12 cellular contexts compared by ENCODE assay signal in the genomic region with DNA sequence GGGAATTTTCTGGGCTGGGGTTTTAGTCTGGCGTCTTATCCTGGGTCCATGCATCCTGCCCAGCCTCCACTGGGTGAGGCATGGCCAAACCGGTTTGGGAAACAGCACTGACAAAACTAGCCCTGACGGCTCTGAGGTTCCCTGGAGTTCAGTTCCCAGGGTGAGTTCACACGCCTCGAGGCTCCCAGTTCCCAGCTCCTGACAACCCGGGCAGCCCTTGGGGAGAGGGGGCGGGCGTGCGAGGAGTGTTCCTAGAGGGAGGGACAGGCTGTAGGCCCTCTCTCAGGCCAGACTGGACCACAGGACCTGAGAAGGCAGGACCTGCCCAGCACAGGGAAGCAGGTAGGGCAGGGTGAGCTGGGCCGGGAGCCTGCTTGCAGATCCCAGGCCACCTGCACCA.
DNase-seq lines count a peak whose midpoint lies in the region; ATAC-seq and TF ChIP-seq lines count a peak whose summit lies in the region.
"Had no signal": no experiment of that assay in that cellular context is flagged by ENCODE, and none has a peak within 500 bp of the region (broad histone marks: within the 10 kb centered on the region; RNA-seq: fewer than 3 reads in every experiment).

No MANE protein-coding gene starts in this region.

- H3K36me3 ChIP-seq in lower lobe of right lung, result peaks cover 30% of the 10 kb centered on the region
- no peaks in the 10 kb centered on the region for H3K36me3 ChIP-seq in thyroid gland

- H3K9me3 Mint-ChIP-seq in dendritic cell treated with granulocyte-macrophage colony-stimulating factor and Interleukin-4, amounts not matched to agents 40 ng/mL and 50 ng/mL, for 4 days, result no peaks in the 10 kb centered on the region

- intact Hi-C loops in dendritic cell treated with granulocyte-macrophage colony-stimulating factor and Interleukin-4, amounts not matched to agents 40 ng/mL and 50 ng/mL, for 4 days (cut with micrococcal nuclease), result no loop called here
- intact Hi-C loops in lower lobe of right lung (cut with DNase I), result no loop called here
- intact Hi-C loops in thyroid gland (cut with DNase I), result no loop called here

- no peaks in the 10 kb centered on the region for H3K27me3 ChIP-seq in lower lobe of right lung (ENCODE audit: low read depth)
- H3K27me3 ChIP-seq in thyroid gland, result no peaks in the 10 kb centered on the region

- no peak for TF ChIP-seq POLR2A in thyroid gland (IDR thresholded peaks at IDR 0.05)

- H3K27ac ChIP-seq in lower lobe of right lung (peak overlapping the region; percentile 88), thyroid gland (peak overlapping the region; percentile 9 to 54 (median 45))

- DNase-seq in HT-29 (ENCODE audit: low spot score) (peak; percentile 16), lower lobe of right lung (no peak), thyroid gland (peak; percentile 56 to 74), A172 (ENCODE audit: low spot score) (no peak)
- DNase-seq in effector CD4-positive, alpha-beta T cell, result no peak
- DNase-seq: DND-41, NCI-H187 had no signal

- H3K4me3 Mint-ChIP-seq in dendritic cell treated with granulocyte-macrophage colony-stimulating factor and Interleukin-4, amounts not matched to agents 40 ng/mL and 50 ng/mL, for 4 days, result no peak overlapping the region
- H3K4me3 Mint-ChIP-seq: activated naive CD8-positive, alpha-beta T cell had no signal

- H3K4me1 ChIP-seq in lower lobe of right lung (peaks cover 91% of the 10 kb centered on the region), thyroid gland (peaks cover 37 to 87% of the 10 kb centered on the region in 2 donors)

- H3K4me3 ChIP-seq in lower lobe of right lung, result no peak overlapping the region
- H3K4me3 ChIP-seq in thyroid gland (replicated peaks in 1 of 3), result no peak overlapping the region

- no peaks in the 10 kb centered on the region for H3K27me3 Mint-ChIP-seq in dendritic cell treated with granulocyte-macrophage colony-stimulating factor and Interleukin-4, amounts not matched to agents 40 ng/mL and 50 ng/mL, for 4 days
- H3K27me3 Mint-ChIP-seq: activated naive CD8-positive, alpha-beta T cell had no signal

- peaks cover 84% of the 10 kb centered on the region for H3K36me3 Mint-ChIP-seq in dendritic cell treated with granulocyte-macrophage colony-stimulating factor and Interleukin-4, amounts not matched to agents 40 ng/mL and 50 ng/mL, for 4 days (ENCODE audit: low read depth)
- H3K36me3 Mint-ChIP-seq: activated naive CD8-positive, alpha-beta T cell had no signal

- H3K9me3 ChIP-seq in lower lobe of right lung, result no peaks in the 10 kb centered on the region
- no peaks in the 10 kb centered on the region for H3K9me3 ChIP-seq in thyroid gland

- peak overlapping the region; percentile 91 for H3K27ac Mint-ChIP-seq in dendritic cell treated with granulocyte-macrophage colony-stimulating factor and Interleukin-4, amounts not matched to agents 40 ng/mL and 50 ng/mL, for 4 days
- H3K27ac Mint-ChIP-seq: activated naive CD8-positive, alpha-beta T cell had no signal

- H3K4me1 Mint-ChIP-seq in dendritic cell treated with granulocyte-macrophage colony-stimulating factor and Interleukin-4, amounts not matched to agents 40 ng/mL and 50 ng/mL, for 4 days (ENCODE audit: low read depth), result peaks cover 88% of the 10 kb centered on the region

- ATAC-seq in lower lobe of right lung, result peak; percentile 6 to 15
- no peak for ATAC-seq in GM19023 (IDR thresholded peaks at IDR 0.05; ENCODE audit: unreplicated experiment)
- ATAC-seq in HG02642 (IDR thresholded peaks at IDR 0.05; ENCODE audit: poor library complexity, unreplicated experiment), result no peak
- ATAC-seq: activated CD4-positive, CD25-positive, alpha-beta regulatory T cell treated with anti-CD3 and anti-CD28 coated beads, Interleukin-2, amount 50 U/mL, for 24 hours had no signal

- TF ChIP-seq CTCF in lower lobe of right lung (IDR thresholded peaks at IDR 0.05) (no peak), thyroid gland (IDR thresholded peaks at IDR 0.05) (no peak)

- 43 to 63% methylated on average over 2 to 6 of the region's 10 CpGs for WGBS in thyroid gland, 2 donors

Comparison
In these comparisons a context has a peak if more than half of its experiments do, and no peak if none do; other contexts are left out.
1. DNase-seq: peak in HT-29 (single experiment) and thyroid gland (2 of 2); none in lower lobe of right lung (single experiment), A172 (single experiment) and effector CD4-positive, alpha-beta T cell (single experiment).
2. ATAC-seq: peak in lower lobe of right lung (2 of 2); none in GM19023 (single experiment) and HG02642 (single experiment).